8 cellular contexts compared by ENCODE assay signal in the genomic region with DNA sequence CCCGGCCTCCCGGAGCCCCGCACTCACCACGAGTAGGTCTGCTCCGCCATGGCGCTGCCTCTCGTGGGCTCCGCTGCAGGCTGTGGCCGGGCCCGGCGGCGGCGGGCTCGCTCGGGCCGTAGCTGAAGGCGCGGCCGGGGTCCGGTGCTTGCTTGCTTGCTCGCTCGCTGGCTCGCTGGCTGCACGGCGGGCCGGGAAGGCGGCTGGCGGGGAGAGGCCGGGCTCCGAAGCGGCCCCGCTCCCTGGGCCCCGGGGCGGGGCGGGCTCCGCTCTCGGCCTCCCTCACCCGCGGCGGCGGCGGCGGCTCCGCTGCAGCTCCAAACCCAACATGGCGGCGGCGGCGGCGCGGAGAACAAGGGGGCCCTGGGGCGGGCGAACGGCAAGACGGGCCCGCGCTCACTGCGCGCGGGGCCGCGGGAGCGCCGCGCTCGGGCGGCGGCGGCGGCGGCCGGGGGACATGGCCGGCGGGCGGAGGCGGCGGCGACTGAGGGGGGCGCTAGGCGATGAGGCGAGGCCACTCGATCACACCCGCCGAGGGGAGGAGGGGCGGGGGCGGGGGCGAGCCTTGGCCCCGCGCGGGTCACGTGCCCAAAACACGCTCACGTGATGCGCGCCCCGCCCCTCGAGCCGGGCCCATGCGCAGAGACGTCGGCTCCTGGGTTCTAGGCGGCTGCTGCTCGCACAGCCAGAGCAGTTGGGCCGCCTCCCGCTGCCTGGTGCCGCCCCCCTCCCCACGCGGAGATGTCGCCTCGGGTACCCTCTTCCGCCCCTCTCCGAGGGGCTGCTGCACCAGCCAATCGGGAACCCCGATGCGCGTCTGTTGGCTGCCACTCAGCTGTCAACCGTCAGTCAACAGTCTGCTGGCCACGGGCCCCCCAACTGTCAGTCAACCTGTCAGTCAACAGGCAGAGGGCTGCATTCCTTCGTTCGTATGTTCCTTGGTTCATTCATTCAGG. TPM values are rescaled to one million over a fixed set of nuclear protein-coding genes. Genes with fewer than 3 reads are reported as not detected.
DNase-seq lines count a peak whose midpoint lies in the region; ATAC-seq and TF ChIP-seq lines count a peak whose summit lies in the region.

A gene with protein sequence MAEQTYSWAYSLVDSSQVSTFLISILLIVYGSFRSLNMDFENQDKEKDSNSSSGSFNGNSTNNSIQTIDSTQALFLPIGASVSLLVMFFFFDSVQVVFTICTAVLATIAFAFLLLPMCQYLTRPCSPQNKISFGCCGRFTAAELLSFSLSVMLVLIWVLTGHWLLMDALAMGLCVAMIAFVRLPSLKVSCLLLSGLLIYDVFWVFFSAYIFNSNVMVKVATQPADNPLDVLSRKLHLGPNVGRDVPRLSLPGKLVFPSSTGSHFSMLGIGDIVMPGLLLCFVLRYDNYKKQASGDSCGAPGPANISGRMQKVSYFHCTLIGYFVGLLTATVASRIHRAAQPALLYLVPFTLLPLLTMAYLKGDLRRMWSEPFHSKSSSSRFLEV (minus strand): TSS at position 541 of the 956 bp plus-strand sequence. CDS start 491 bp downstream, at position 50.

- peaks cover 74% of the 10 kb centered on the region for H3K4me1 ChIP-seq in vagina

- H3K27ac ChIP-seq in vagina = peak within 1 kb of the TSS; percentile 97

- H3K36me3 ChIP-seq in vagina = no peaks in the 10 kb centered on the region

- TF ChIP-seq CTCF in astrocyte of the cerebellum (IDR thresholded peaks at IDR 0.05; ENCODE audit: low read depth, low read length, missing control alignments) (no peak), vagina (IDR thresholded peaks at IDR 0.05) (no peak)

- no peaks in the 10 kb centered on the region for H3K9me3 ChIP-seq in vagina

- in situ Hi-C loops in astrocyte of the cerebellum (cut with HindIII; ENCODE audit: low sequenced_read_pairs) = no loop called here

- H3K4me3 ChIP-seq in astrocyte of the cerebellum (ENCODE audit: low read depth, low read length) (peak within 1 kb of the TSS; percentile 90), vagina (peak within 1 kb of the TSS; percentile 92 to 100)

- peak; percentile 70 for ATAC-seq in GM18511 (IDR thresholded peaks at IDR 0.05; ENCODE audit: unreplicated experiment)
- peak; percentile 64 for ATAC-seq in HG02981 (IDR thresholded peaks at IDR 0.05; ENCODE audit: unreplicated experiment)

- peak in 1 of 2 donors; percentile 40 for TF ChIP-seq POLR2A in vagina (IDR thresholded peaks at IDR 0.05)

- intact Hi-C loops in vagina (cut with DNase I) = no loop called here

- H3K27me3 ChIP-seq in vagina = no peaks in the 10 kb centered on the region

- DNase-seq in NCI-H2029 (lab: John Stamatoyannopoulos, UW) = peak; percentile 86
- DNase-seq in T1000 (lab: John Stamatoyannopoulos, UW) = peak; percentile 76
- DNase-seq in astrocyte of the cerebellum (ENCODE audit: low read depth) = peak; percentile 52
- DNase-seq in hepatic stellate cell (ENCODE audit: low spot score) = peak; percentile 91
- DNase-seq in renal cortical epithelial cell (ENCODE audit: low read depth) = peak; percentile 29
- DNase-seq in vagina (ENCODE audit: extremely low spot score in 2 of 2) = no peak

RNA-seq across cellular contexts. Expression of the gene that starts here (rescaled TPM):
- total RNA-seq in renal cortical epithelial cell = 6.6 and 13.5 TPM in 2 replicates
- 48.9 TPM for total RNA-seq in vagina

Comparison
In these comparisons a context has a peak if more than half of its experiments do, and no peak if none do; other contexts are left out.
1. DNase-seq: peak in NCI-H2029 (single experiment), T1000 (single experiment), astrocyte of the cerebellum (single experiment), hepatic stellate cell (single experiment) and renal cortical epithelial cell (single experiment); none in vagina (0 of 2).